In genomic region chr19:51701468-51702100, GRCh38 we compare ENCODE assay signal across 13 cellular contexts. TPM values are rescaled to one million over a fixed set of nuclear protein-coding genes. Genes with fewer than 3 reads are reported as not detected.
A peak's percentile ranks its signal among the peaks of the same experiment; 100 is the strongest.
DNase-seq lines count a peak whose midpoint lies in the region; ATAC-seq, FAIRE-seq and TF ChIP-seq lines count a peak whose summit lies in the region.
"Had no signal": no experiment of that assay in that cellular context is flagged by ENCODE, and none has a peak within 500 bp of the region (broad histone marks: within the 10 kb centered on the region; RNA-seq: fewer than 3 reads in every experiment).

No MANE protein-coding gene starts in this region.

- H3K4me1 ChIP-seq in mammary epithelial cell (ENCODE audit: insufficient read depth, low read length) (peaks cover 23% of the 10 kb centered on the region), H1 (replicated peaks in 1 of 4; ENCODE audit: control insufficient read depth in 3 of 4, insufficient read depth in 4 of 4, low read length in 3 of 4) (peaks cover 0 to 11% (median 5%) of the 10 kb centered on the region in 4 experiments; a peak in 6 of 7 replicates), neural progenitor cell (peaks cover 15% of the 10 kb centered on the region), uterus (no peaks in the 10 kb centered on the region)

- peaks cover 20% of the 10 kb centered on the region for H3K23me2 ChIP-seq in H1 (ENCODE audit: low read depth, low read length)

- no peaks in the 10 kb centered on the region for H3K79me1 ChIP-seq in H1 (ENCODE audit: low read depth, low read length)

- no peaks in the 10 kb centered on the region for H3K27me3 Mint-ChIP-seq in MCF 10A (ENCODE audit: insufficient read depth, unreplicated experiment)
- H3K27me3 Mint-ChIP-seq in neural progenitor cell (ENCODE audit: insufficient read depth, low read depth), result peaks cover 11% of the 10 kb centered on the region
- H3K27me3 Mint-ChIP-seq in stimulated activated naive CD8-positive, alpha-beta T cell treated with anti-CD3 and anti-CD28 coated beads, Interleukin-15, amount 100 ng/mL, for 72 hours, result peaks cover 18% of the 10 kb centered on the region

- H2BK5ac ChIP-seq in H1 (ENCODE audit: low read depth, low read length), result no peak overlapping the region

- intact Hi-C loops in MCF 10A (cut with micrococcal nuclease), result no loop called here
- intact Hi-C loops in mammary epithelial cell (cut with micrococcal nuclease), result no loop called here
- intact Hi-C loops in uterus (cut with DNase I; ENCODE audit: low total_unique reads), result no loop called here

- no peak overlapping the region for H2AFZ ChIP-seq in mammary epithelial cell (ENCODE audit: low read depth, low read length)
- H2AFZ ChIP-seq in H1 (ENCODE audit: low read length), result no peak overlapping the region
- no peak overlapping the region for H2AFZ ChIP-seq in neural progenitor cell (replicated peaks)

- H2BK12ac ChIP-seq in H1 (ENCODE audit: low read depth, low read length), result peak overlapping the region; percentile 39; the same call in 1 of the 2 replicates

- dilution Hi-C loops in mammary epithelial cell (cut with HindIII; ENCODE audit: low sequenced_read_pairs), result no loop called here

- H3K79me2 ChIP-seq in mammary epithelial cell (ENCODE audit: insufficient read depth, low read length), result peaks cover 19% of the 10 kb centered on the region
- no peaks in the 10 kb centered on the region for H3K79me2 ChIP-seq in H1 (ENCODE audit: control insufficient read depth in 1 of 2, insufficient read depth in 2 of 2, low read length in 2 of 2)
- no peaks in the 10 kb centered on the region for H3K79me2 ChIP-seq in neural progenitor cell (ENCODE audit: low read depth)

- peak overlapping the region; percentile 90 for H3K27ac Mint-ChIP-seq in MCF 10A (ENCODE audit: low read depth, unreplicated experiment)
- no peak overlapping the region for H3K27ac Mint-ChIP-seq in neural progenitor cell
- no peak overlapping the region for H3K27ac Mint-ChIP-seq in stimulated activated naive CD8-positive, alpha-beta T cell treated with anti-CD3 and anti-CD28 coated beads, Interleukin-15, amount 100 ng/mL, for 72 hours

- H3K4me3 Mint-ChIP-seq in MCF 10A (ENCODE audit: unreplicated experiment) (no peak overlapping the region), neural progenitor cell (no peak overlapping the region)
- H3K4me3 Mint-ChIP-seq in stimulated activated naive CD8-positive, alpha-beta T cell treated with anti-CD3 and anti-CD28 coated beads, Interleukin-15, amount 100 ng/mL, for 72 hours, result no peak overlapping the region

- no peak overlapping the region; the same call in 1 of the 2 replicates for H4K8ac ChIP-seq in H1 (ENCODE audit: extremely low read depth, insufficient read depth, low read length)

- H3K9me3 Mint-ChIP-seq in MCF 10A (ENCODE audit: unreplicated experiment) (no peaks in the 10 kb centered on the region), neural progenitor cell (no peaks in the 10 kb centered on the region)
- H3K9me3 Mint-ChIP-seq in stimulated activated naive CD8-positive, alpha-beta T cell treated with anti-CD3 and anti-CD28 coated beads, Interleukin-15, amount 100 ng/mL, for 72 hours, result no peaks in the 10 kb centered on the region

- H3K56ac ChIP-seq in H1 (replicated peaks; ENCODE audit: insufficient read length, low read depth, low read length), result no peak overlapping the region

- H3K4me1 Mint-ChIP-seq in MCF 10A (ENCODE audit: insufficient read depth, unreplicated experiment), result peaks cover 44% of the 10 kb centered on the region
- peaks cover 24% of the 10 kb centered on the region for H3K4me1 Mint-ChIP-seq in neural progenitor cell
- peaks cover 44% of the 10 kb centered on the region for H3K4me1 Mint-ChIP-seq in stimulated activated naive CD8-positive, alpha-beta T cell treated with anti-CD3 and anti-CD28 coated beads, Interleukin-15, amount 100 ng/mL, for 72 hours

- H3K9ac ChIP-seq in mammary epithelial cell (ENCODE audit: insufficient read depth, low read length) (no peak overlapping the region), H1 (replicated peaks in 1 of 4; ENCODE audit: extremely low read depth in 1 of 4, low read depth in 3 of 4, low read length in 3 of 4) (peak overlapping the region in 1 of 4 experiments; percentile 21; a peak in 1 of 7 replicates), neural progenitor cell (no peak overlapping the region)

- no peaks in the 10 kb centered on the region for H4K20me1 ChIP-seq in mammary epithelial cell (ENCODE audit: insufficient read depth, low read length)
- peaks cover 0 to 3% of the 10 kb centered on the region in 2 experiments for H4K20me1 ChIP-seq in H1 (replicated peaks in 1 of 2; ENCODE audit: control insufficient read depth in 1 of 2, insufficient read depth in 2 of 2, low read length in 2 of 2)
- peaks cover 20% of the 10 kb centered on the region for H4K20me1 ChIP-seq in neural progenitor cell (ENCODE audit: low read depth)

- no peak overlapping the region for H4K91ac ChIP-seq in H1 (replicated peaks; ENCODE audit: insufficient read length, low read length)

- in situ Hi-C loops in mammary epithelial cell (cut with MboI; ENCODE audit: low sequenced_read_pairs in 2 of 2), result no loop called here

- no peak for TF ChIP-seq EP300 in H1 (IDR thresholded peaks at IDR 0.05; ENCODE audit: borderline replicate concordance in 1 of 2, low read depth in 2 of 2, low read length in 2 of 2)

- FAIRE-seq in H1 (lab: Jason Lieb, UNC), result no peak

- TF ChIP-seq CTCF in MCF 10A (IDR thresholded peaks at IDR 0.05; ENCODE audit: unreplicated experiment) (no peak), mammary epithelial cell (conservative IDR thresholded peaks at IDR 0.05 in 1 of 2, IDR thresholded peaks at IDR 0.05 in 1 of 2; ENCODE audit: extremely low read depth in 1 of 2, insufficient read depth in 1 of 2, low read depth in 1 of 2, low read length in 2 of 2) (no peak), H1 (IDR thresholded peaks at IDR 0.05; ENCODE audit: control extremely low read depth in 1 of 3, insufficient read depth in 1 of 3, low read depth in 1 of 3, low read length in 3 of 3) (no peak), neural progenitor cell (IDR thresholded peaks at IDR 0.05) (no peak), uterus (IDR thresholded peaks at IDR 0.05) (no peak)

- TF ChIP-seq POLR2A in H1 (IDR thresholded peaks at IDR 0.05; ENCODE audit: control extremely low read depth in 1 of 2, low read depth in 2 of 2, low read length in 2 of 2) (no peak), uterus (IDR thresholded peaks at IDR 0.05) (no peak)

- H3K36me3 ChIP-seq in mammary epithelial cell (ENCODE audit: insufficient read depth, low read length) (peaks cover 26% of the 10 kb centered on the region), H1 (ENCODE audit: control insufficient read depth in 2 of 4, insufficient read depth in 4 of 4, low read length in 3 of 4) (0 out of 8 replicates have a peak, but pooled peaks cover 0 to 4% (median 0%) of the 10 kb centered on the region in 4 experiments), neural progenitor cell (no peaks in the 10 kb centered on the region), uterus (no peaks in the 10 kb centered on the region)

- H3K36me3 Mint-ChIP-seq in MCF 10A (ENCODE audit: insufficient read depth, unreplicated experiment) (peaks cover 64% of the 10 kb centered on the region), neural progenitor cell (peaks cover 60% of the 10 kb centered on the region)

- H2BK15ac ChIP-seq in H1 (ENCODE audit: low read length), result no peak overlapping the region

- H3K18ac ChIP-seq in H1 (ENCODE audit: extremely low read depth, low read length), result no peak overlapping the region

- no peak overlapping the region for H2BK120ac ChIP-seq in H1 (replicated peaks; ENCODE audit: low read depth, low read length)

- 82% methylated on average over 9 of the region's 12 CpGs for WGBS in mammary epithelial cell (ENCODE audit: low coverage, missing lambda C conversion rate)
- WGBS in H1 (ENCODE audit: extremely low coverage in 1 of 2, insufficient coverage in 1 of 2, insufficient read length in 1 of 2, insufficient replicate concordance in 2 of 2, low coverage in 1 of 2, low lambda C conversion rate in 2 of 2, missing lambda C conversion rate in 1 of 2), 2 experiments, result 78% methylated on average over 12 of the region's 12 CpGs; no CpG with 5 or more reads in 1 of the 2 experiments

- POLR2A ChIA-PET in MCF 10A (lab: Yijun Ruan, JAX) (interaction anchor here (0.6 kb wide), 1 partner anchor 13 kb away, joined by 3 read pairs; no protein-coding TSS in a partner anchor), H1 (lab: Charles Lee; ENCODE audit: partially characterized antibody) (interaction anchor here (1.8 to 4.0 kb wide), 2 partner anchors 11 to 14 kb away, joined by 8 to 28 read pairs; no protein-coding TSS in a partner anchor)

- BruUV-seq in MCF 10A (replicated peaks; lab: Mats Ljungman, UMichigan) (no TSS peak), mammary epithelial cell (replicated peaks; lab: Mats Ljungman, UMichigan) (no TSS peak)

- H3K9me3 ChIP-seq in mammary epithelial cell (replicated peaks; ENCODE audit: insufficient read depth, low read length), result no peaks in the 10 kb centered on the region
- H3K9me3 ChIP-seq in H1 (ENCODE audit: insufficient read depth in 2 of 2, low read depth in 1 of 2, low read length in 1 of 2), result no peaks in the 10 kb centered on the region
- H3K9me3 ChIP-seq in neural progenitor cell (ENCODE audit: low read depth), result no peaks in the 10 kb centered on the region
- no peaks in the 10 kb centered on the region for H3K9me3 ChIP-seq in uterus

- no peak overlapping the region for H3K4ac ChIP-seq in H1 (replicated peaks; ENCODE audit: insufficient read length, low read depth, low read length)

- CTCF ChIA-PET in MCF 10A (lab: Yijun Ruan, JAX), result interaction anchor here (0.6 to 3.0 kb wide), 4 partner anchors 13 to 76 kb away, joined by 4 to 19 read pairs (median 6); no protein-coding TSS in a partner anchor
- CTCF ChIA-PET in mammary epithelial cell (lab: Charles Lee; ENCODE audit: low non-redundant PET), result no interaction called here
- CTCF ChIA-PET in H1 (lab: Charles Lee; ENCODE audit: partially characterized antibody), result interaction anchor here (0.9 to 2.5 kb wide), 3 partner anchors 8 to 76 kb away, joined by 3 to 6 read pairs (median 4); no protein-coding TSS in a partner anchor

- no peak overlapping the region for H3K14ac ChIP-seq in H1 (ENCODE audit: insufficient read length)

- ATAC-seq in stimulated activated naive CD8-positive, alpha-beta T cell treated with anti-CD3 and anti-CD28 coated beads, Interleukin-15, amount 100 ng/mL, for 72 hours, result no peak

- H3K4me2 ChIP-seq in mammary epithelial cell (ENCODE audit: insufficient read depth, low read depth, low read length), result no peak overlapping the region
- peak overlapping the region; percentile 90 to 96 for H3K4me2 ChIP-seq in H1 (ENCODE audit: insufficient read depth in 1 of 2, low read depth in 2 of 2, low read length in 2 of 2)
- H3K4me2 ChIP-seq in neural progenitor cell, result peak overlapping the region; percentile 94

- H3K27me3 ChIP-seq in mammary epithelial cell (ENCODE audit: insufficient read depth, low read length) (no peaks in the 10 kb centered on the region), H1 (replicated peaks in 1 of 4; ENCODE audit: control insufficient read depth in 3 of 4, extremely low read depth in 1 of 4, insufficient read depth in 3 of 4, low read length in 3 of 4) (no peaks in the 10 kb centered on the region), neural progenitor cell (peaks cover 17% of the 10 kb centered on the region), uterus (no peaks in the 10 kb centered on the region)

- H3K4me3 ChIP-seq in mammary epithelial cell (replicated peaks in 1 of 3; ENCODE audit: insufficient read depth in 1 of 3, low read depth in 2 of 3, low read length in 3 of 3), result no peak overlapping the region
- peak overlapping the region; percentile 69 to 75 (median 70) for H3K4me3 ChIP-seq in H1 (ENCODE audit: extremely low read depth in 1 of 4, insufficient read depth in 2 of 4, low read depth in 3 of 4, low read length in 4 of 4)
- no peak overlapping the region for H3K4me3 ChIP-seq in neural progenitor cell
- no peak overlapping the region for H3K4me3 ChIP-seq in uterus

- no peak overlapping the region for H2BK20ac ChIP-seq in H1 (ENCODE audit: low read length)

- H2AK5ac ChIP-seq in H1 (ENCODE audit: low read depth, low read length), result no peak overlapping the region

- no peak for TF ChIP-seq RAD21 in H1 (IDR thresholded peaks at IDR 0.05 in 1 of 2, conservative IDR thresholded peaks at IDR 0.05 in 1 of 2; ENCODE audit: low read depth in 2 of 2, low read length in 2 of 2)

- peaks cover 17% of the 10 kb centered on the region for H3F3A ChIP-seq in neural progenitor cell (ENCODE audit: low read depth)

- DNase-seq in MCF 10A (ENCODE audit: unreplicated experiment) (no peak), mammary epithelial cell (no peak), H1 (ENCODE audit: low read depth in 1 of 2, low spot score in 2 of 2) (no peak), neural progenitor cell (ENCODE audit: low spot score) (no peak), uterus (no peak), NCI-H2107 treated with DMSO at 0.1 percent for 48 hours (lab: John Stamatoyannopoulos, UW; ENCODE audit: unreplicated experiment) (no peak), germinal center (ENCODE audit: low spot score) (no peak)
- no peak for DNase-seq in stimulated activated naive CD8-positive, alpha-beta T cell treated with anti-CD3 and anti-CD28 coated beads, Interleukin-15, amount 100 ng/mL, for 72 hours
- DNase-seq: NK-92 treated with Interleukin-12 subunit alpha and Interleukin-12 subunit beta, amount 100 ng/mL, for 24 hours had no signal

- H4K5ac ChIP-seq in H1 (ENCODE audit: insufficient read length, low read depth, low read length), result no peak overlapping the region

- no peak overlapping the region for H3K27ac ChIP-seq in mammary epithelial cell (ENCODE audit: insufficient read depth, low read depth, low read length)
- no peak overlapping the region; the same call in 1 of the 2 replicates for H3K27ac ChIP-seq in H1 (ENCODE audit: low read depth, low read length)
- H3K27ac ChIP-seq in neural progenitor cell, result no peak overlapping the region
- H3K27ac ChIP-seq in uterus, result peak overlapping the region; percentile 89 to 90

- H3K23ac ChIP-seq in H1 (ENCODE audit: insufficient read length), result no peak overlapping the region

RNA-seq across cellular contexts. Expression of gene SPACA6, which starts 8.5 kb away (rescaled TPM):
- total RNA-seq in MCF 10A (2022), result 13.1 and 18.1 TPM in 2 replicates
- total RNA-seq in mammary epithelial cell, result 10 to 100 TPM in 1 of 2 donors, 1 to 10 TPM in 1; 3.7 to 16.1 TPM
- polyA plus RNA-seq in mammary epithelial cell, result 5.2 TPM
- polyA minus RNA-seq in mammary epithelial cell, result 1.2 TPM
- 4.1 and 7.5 TPM in 2 replicates for total RNA-seq in H1 (2021; fragmentation: NEBNext Ultra II Directional; extraction: Animal tissue kit (Norgen Biotek cat#: 25700))
- 7.1 and 9.7 TPM in 2 replicates for polyA plus RNA-seq in H1 (2011; rRNA removed)
- 8.5 TPM for polyA plus RNA-seq in H1 (2011; cell fraction: cytosol; rRNA removed)
- polyA plus RNA-seq in H1 (2011; cell fraction: nucleus; rRNA removed), result 23.1 TPM
- polyA plus RNA-seq in H1 (2012, experiment 1 of 2), result 6.3 to 8.0 TPM (median 7.3 TPM) in 4 replicates
- 6.1 TPM for polyA plus RNA-seq in H1 (2012, experiment 2 of 2)
- 4.7 TPM for polyA plus RNA-seq in H1 (2013, experiment 1 of 2)
- polyA plus RNA-seq in H1 (2013, experiment 2 of 2), result 4.4 TPM
- 1.3 and 2.3 TPM in 2 replicates for polyA minus RNA-seq in H1 (2011; rRNA and poly(A)+ RNA removed)
- 1.4 TPM for polyA minus RNA-seq in H1 (2011; cell fraction: cytosol; rRNA and poly(A)+ RNA removed)
- polyA minus RNA-seq in H1 (2011; cell fraction: nucleus; rRNA and poly(A)+ RNA removed), result 7.4 TPM
- total RNA-seq in neural progenitor cell (ENCODE audit: low replicate concordance), result 6.9 and 12.0 TPM in 2 replicates
- 100 to 1,000 TPM in 1 of 4 donors, 10 to 100 TPM in 2, 1 to 10 TPM in 1; 9.7 to 112 (median 22.5) TPM for total RNA-seq in uterus

RNA-seq across cellular contexts. Expression of gene HAS1, which starts 22.2 kb away (rescaled TPM):
- total RNA-seq in MCF 10A (2022) (0.34 and 0.42 TPM in 2 replicates), mammary epithelial cell (under 1 TPM in 1 of 2 donors, not detected in 1; 0.82 TPM), neural progenitor cell (ENCODE audit: low replicate concordance) (0.37 and 0.69 TPM in 2 replicates), uterus (1 to 10 TPM in 1 of 4 donors, under 1 TPM in 3; 0.29 to 2.0 (median 0.70) TPM)
- polyA plus RNA-seq in mammary epithelial cell (0.05 TPM), H1 (2011; rRNA removed) (1.5 and 1.9 TPM in 2 replicates)
- not detected for polyA minus RNA-seq in mammary epithelial cell
- 0.19 TPM in 1 of 2 replicates, not detected in the other for total RNA-seq in H1 (2021; fragmentation: NEBNext Ultra II Directional; extraction: Animal tissue kit (Norgen Biotek cat#: 25700))
- 1.2 TPM for polyA plus RNA-seq in H1 (2011; cell fraction: cytosol; rRNA removed)
- polyA plus RNA-seq in H1 (2011; cell fraction: nucleus; rRNA removed), result 1.6 TPM
- 0.76 to 1.2 TPM (median 1.00 TPM) in 4 replicates for polyA plus RNA-seq in H1 (2012, experiment 1 of 2)
- 1.2 TPM for polyA plus RNA-seq in H1 (2012, experiment 2 of 2)
- polyA plus RNA-seq in H1 (2013, experiment 1 of 2), result 0.51 TPM
- polyA plus RNA-seq in H1 (2013, experiment 2 of 2), result 0.28 TPM
- polyA minus RNA-seq in H1 (2011; rRNA and poly(A)+ RNA removed), result 0.19 and 0.32 TPM in 2 replicates
- polyA minus RNA-seq in H1 (2011; cell fraction: cytosol; rRNA and poly(A)+ RNA removed), result not detected
- 1.5 TPM for polyA minus RNA-seq in H1 (2011; cell fraction: nucleus; rRNA and poly(A)+ RNA removed)
- total RNA-seq: glomerular endothelial cell, renal cortical epithelial cell had no signal

RNA-seq across cellular contexts. Expression of gene FPR1, which starts 50.1 kb away (rescaled TPM):
- total RNA-seq in MCF 10A (2022), result 6.2 and 8.6 TPM in 2 replicates
- total RNA-seq in mammary epithelial cell, result under 1 TPM; under 0.01 to 0.31 TPM
- 1.2 TPM for polyA plus RNA-seq in mammary epithelial cell
- 19.9 TPM for polyA minus RNA-seq in mammary epithelial cell
- not detected in 2 replicates for total RNA-seq in H1 (2021; fragmentation: NEBNext Ultra II Directional; extraction: Animal tissue kit (Norgen Biotek cat#: 25700))
- polyA plus RNA-seq in H1 (2011; rRNA removed), result 0.11 TPM in 1 of 2 replicates, not detected in the other
- not detected for polyA plus RNA-seq in H1 (2011; cell fraction: cytosol; rRNA removed)
- not detected for polyA plus RNA-seq in H1 (2011; cell fraction: nucleus; rRNA removed)
- polyA plus RNA-seq in H1 (2012, experiment 1 of 2), result not detected in 4 replicates
- polyA plus RNA-seq in H1 (2012, experiment 2 of 2), result not detected
- polyA plus RNA-seq in H1 (2013, experiment 1 of 2), result not detected
- polyA plus RNA-seq in H1 (2013, experiment 2 of 2), result not detected
- polyA minus RNA-seq in H1 (2011; rRNA and poly(A)+ RNA removed), result not detected in 2 replicates
- polyA minus RNA-seq in H1 (2011; cell fraction: cytosol; rRNA and poly(A)+ RNA removed), result not detected
- not detected for polyA minus RNA-seq in H1 (2011; cell fraction: nucleus; rRNA and poly(A)+ RNA removed)
- total RNA-seq in neural progenitor cell (ENCODE audit: low replicate concordance), result not detected in 2 replicates
- total RNA-seq in uterus, result 10 to 100 TPM in 1 of 4 donors, 1 to 10 TPM in 2, under 1 TPM in 1; 0.51 to 58.2 (median 2.1) TPM
- total RNA-seq: glomerular endothelial cell, lung microvascular endothelial cell had no signal

RNA-seq across cellular contexts. Expression of gene SIGLEC14, which starts 55.0 kb away (rescaled TPM):
- total RNA-seq in MCF 10A (2022) (not detected in 2 replicates), mammary epithelial cell (not detected), neural progenitor cell (ENCODE audit: low replicate concordance) (not detected in 2 replicates), uterus (1 to 10 TPM in 2 of 4 donors, under 1 TPM in 1, not detected in 1; 0.69 to 3.5 (median 1.0) TPM)
- polyA plus RNA-seq in mammary epithelial cell (0.03 TPM), H1 (2011; rRNA removed) (not detected in 2 replicates)
- not detected for polyA minus RNA-seq in mammary epithelial cell
- not detected in 2 replicates for total RNA-seq in H1 (2021; fragmentation: NEBNext Ultra II Directional; extraction: Animal tissue kit (Norgen Biotek cat#: 25700))
- not detected for polyA plus RNA-seq in H1 (2011; cell fraction: cytosol; rRNA removed)
- polyA plus RNA-seq in H1 (2011; cell fraction: nucleus; rRNA removed), result not detected
- polyA plus RNA-seq in H1 (2012, experiment 1 of 2), result 0.08 TPM in 1 of 4 replicates, not detected in the others
- polyA plus RNA-seq in H1 (2012, experiment 2 of 2), result not detected
- polyA plus RNA-seq in H1 (2013, experiment 1 of 2), result not detected
- polyA plus RNA-seq in H1 (2013, experiment 2 of 2), result 0.04 TPM
- not detected in 2 replicates for polyA minus RNA-seq in H1 (2011; rRNA and poly(A)+ RNA removed)
- not detected for polyA minus RNA-seq in H1 (2011; cell fraction: cytosol; rRNA and poly(A)+ RNA removed)
- not detected for polyA minus RNA-seq in H1 (2011; cell fraction: nucleus; rRNA and poly(A)+ RNA removed)
- total RNA-seq: LHCN-M2, lung microvascular endothelial cell, renal cortical epithelial cell had no signal

RNA-seq across cellular contexts. Expression of gene FPR2, which starts 59.4 kb away (rescaled TPM):
- total RNA-seq in MCF 10A (2022) (not detected in 2 replicates), mammary epithelial cell (not detected), neural progenitor cell (ENCODE audit: low replicate concordance) (not detected in 2 replicates), uterus (under 1 TPM in 2 of 4 donors, not detected in 2; 0.58 to 0.76 TPM)
- polyA plus RNA-seq in mammary epithelial cell (0.08 TPM), H1 (2011; rRNA removed) (0.05 and 0.17 TPM in 2 replicates)
- not detected for polyA minus RNA-seq in mammary epithelial cell
- total RNA-seq in H1 (2021; fragmentation: NEBNext Ultra II Directional; extraction: Animal tissue kit (Norgen Biotek cat#: 25700)), result not detected in 2 replicates
- polyA plus RNA-seq in H1 (2011; cell fraction: cytosol; rRNA removed), result 0.10 TPM
- 0.26 TPM for polyA plus RNA-seq in H1 (2011; cell fraction: nucleus; rRNA removed)
- 0.24 to 0.52 TPM in 2 of 4 replicates, not detected in the others for polyA plus RNA-seq in H1 (2012, experiment 1 of 2)
- polyA plus RNA-seq in H1 (2012, experiment 2 of 2), result not detected
- polyA plus RNA-seq in H1 (2013, experiment 1 of 2), result 0.49 TPM
- polyA plus RNA-seq in H1 (2013, experiment 2 of 2), result 0.53 TPM
- 0.63 and 0.71 TPM in 2 replicates for polyA minus RNA-seq in H1 (2011; rRNA and poly(A)+ RNA removed)
- not detected for polyA minus RNA-seq in H1 (2011; cell fraction: cytosol; rRNA and poly(A)+ RNA removed)
- polyA minus RNA-seq in H1 (2011; cell fraction: nucleus; rRNA and poly(A)+ RNA removed), result not detected
- total RNA-seq: glomerular endothelial cell, lung microvascular endothelial cell had no signal

Comparison
In these comparisons a context has a peak if more than half of its experiments do, and no peak if none do; other contexts are left out.
1. H3K27ac ChIP-seq: peak in uterus (2 of 2); none in mammary epithelial cell (single experiment), H1 (single experiment) and neural progenitor cell (single experiment).
2. H3K4me3 ChIP-seq: peak in H1 (4 of 4); none in mammary epithelial cell (0 of 3), neural progenitor cell (single experiment) and uterus (0 of 2).